8 cellular contexts compared by ENCODE assay signal in genomic region chr2:240136671-240137292, GRCh38. TPM values are rescaled to one million over a fixed set of nuclear protein-coding genes. Genes with fewer than 3 reads are reported as not detected.
A peak's percentile ranks its signal among the peaks of the same experiment; 100 is the strongest.
DNase-seq lines count a peak whose midpoint lies in the region; ATAC-seq, FAIRE-seq and TF ChIP-seq lines count a peak whose summit lies in the region.

No MANE protein-coding gene starts in this region.

- peak; percentile 14 for ATAC-seq in GM21390 (IDR thresholded peaks at IDR 0.05; ENCODE audit: unreplicated experiment)
- peak; percentile 35 for ATAC-seq in mucosa of descending colon

- no peak for TF ChIP-seq CTCF in AG10803 (conservative IDR thresholded peaks at IDR 0.05; ENCODE audit: low read length)
- no peak for TF ChIP-seq CTCF in colonic mucosa (IDR thresholded peaks at IDR 0.05)
- no peak for TF ChIP-seq CTCF in mucosa of descending colon (IDR thresholded peaks at IDR 0.05)

- peaks cover 20% of the 10 kb centered on the region for H3K27me3 ChIP-seq in NT2/D1 (ENCODE audit: insufficient read depth, insufficient read length)
- no peaks in the 10 kb centered on the region for H3K27me3 ChIP-seq in colonic mucosa

- intact Hi-C loops in colonic mucosa (cut with DNase I), result no loop called here
- intact Hi-C loops in mucosa of descending colon (cut with DNase I, micrococcal nuclease), result no loop called here

- H3K27ac ChIP-seq in colonic mucosa (peak overlapping the region; percentile 6), urinary bladder (ENCODE audit: low read depth) (no peak overlapping the region)

- H3K4me3 ChIP-seq in AG10803 (ENCODE audit: low read length), result peak overlapping the region; percentile 87
- H3K4me3 ChIP-seq in NT2/D1 (ENCODE audit: insufficient read length, low read depth), result peak overlapping the region; percentile 92
- H3K4me3 ChIP-seq in colonic mucosa, result peak overlapping the region; percentile 100
- peak overlapping the region; percentile 98 for H3K4me3 ChIP-seq in mucosa of descending colon
- peak overlapping the region; percentile 96 for H3K4me3 ChIP-seq in urinary bladder (ENCODE audit: low read depth, low read length)

- DNase-seq in AG10803 (ENCODE audit: low read depth) (no peak), NT2/D1 (ENCODE audit: low read depth, low spot score) (no peak), colonic mucosa (peak; percentile 29), mucosa of descending colon (peak in 1 of 3 donors; percentile 53), HTR-8/SVneo (ENCODE audit: insufficient read length, low spot score) (no peak), NK-92 (lab: John Stamatoyannopoulos, UW; ENCODE audit: unreplicated experiment) (no peak)

- FAIRE-seq in HTR-8/SVneo (lab: Jason Lieb, UNC), result no peak

- H3K4me1 ChIP-seq in NT2/D1 (ENCODE audit: insufficient read depth, insufficient read length) (peaks cover 15% of the 10 kb centered on the region), colonic mucosa (peaks cover 6% of the 10 kb centered on the region), mucosa of descending colon (ENCODE audit: low read depth) (peaks cover 5% of the 10 kb centered on the region), urinary bladder (ENCODE audit: insufficient read depth) (no peaks in the 10 kb centered on the region)

- H3K9ac ChIP-seq in NT2/D1 (ENCODE audit: insufficient read length, low read depth) (peak overlapping the region; percentile 87), colonic mucosa (ENCODE audit: low read depth in 2 of 2, low read length in 2 of 2) (peak overlapping the region; percentile 56 to 74)

- WGBS in urinary bladder, result 35% methylated on average over 36 of the region's 36 CpGs

- H3K9me3 ChIP-seq in NT2/D1 (ENCODE audit: insufficient read depth, low read length) (no peaks in the 10 kb centered on the region), colonic mucosa (no peaks in the 10 kb centered on the region), mucosa of descending colon (no peaks in the 10 kb centered on the region)

- H3K36me3 ChIP-seq in NT2/D1 (ENCODE audit: insufficient read depth, insufficient read length, low read length), result peaks cover 32% of the 10 kb centered on the region
- no peaks in the 10 kb centered on the region for H3K36me3 ChIP-seq in colonic mucosa
- no peaks in the 10 kb centered on the region for H3K36me3 ChIP-seq in mucosa of descending colon (ENCODE audit: low read depth)
- H3K36me3 ChIP-seq in urinary bladder (ENCODE audit: insufficient read depth), result no peaks in the 10 kb centered on the region

RNA-seq across cellular contexts. Expression of gene COPS9, which starts 0.7 kb away (rescaled TPM):
- total RNA-seq in colonic mucosa (100 to 1,000 TPM; 119 to 169 TPM), mucosa of descending colon (100 to 1,000 TPM in 1 of 3 donors, 10 to 100 TPM in 2; 83.9 to 129 (median 94.3) TPM), urinary bladder (53.5 TPM)
- polyA plus RNA-seq in urinary bladder, result 217 TPM

RNA-seq across cellular contexts. Expression of gene OTOS, which starts 3.7 kb away (rescaled TPM):
- total RNA-seq in colonic mucosa, result not detected
- total RNA-seq in mucosa of descending colon, result not detected
- total RNA-seq in urinary bladder, result not detected
- not detected for polyA plus RNA-seq in urinary bladder
